ENCODE assay signal across 27 cellular contexts in the genomic region with DNA sequence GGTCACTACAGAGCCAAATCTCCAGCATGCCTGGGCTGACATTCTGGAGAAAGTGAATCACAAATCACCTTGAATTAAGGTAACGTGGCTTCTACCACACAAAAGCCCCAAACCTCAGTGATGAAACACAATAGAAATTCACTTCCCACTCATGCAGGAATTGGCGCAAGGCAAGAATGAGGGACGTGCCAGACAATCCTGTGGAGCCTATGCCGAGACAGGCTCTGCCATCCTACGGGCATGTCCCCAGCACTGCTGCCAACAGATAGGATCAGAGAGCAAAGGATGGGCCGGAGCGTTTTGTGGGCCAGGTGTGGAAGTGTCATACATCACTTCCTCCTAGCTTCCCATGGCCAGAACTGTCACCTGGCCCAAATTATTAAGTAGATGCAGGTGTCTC.
DNase-seq lines count a peak whose midpoint lies in the region; ATAC-seq, FAIRE-seq and TF ChIP-seq lines count a peak whose summit lies in the region.
"Had no signal": no experiment of that assay in that cellular context is flagged by ENCODE, and none has a peak within 500 bp of the region (broad histone marks: within the 10 kb centered on the region; RNA-seq: fewer than 3 reads in every experiment).

No MANE protein-coding gene starts in this region.

- dilution Hi-C loops in keratinocyte (cut with MboI; ENCODE audit: extremely low pct_ligation_motif_present, low sequenced_read_pairs), result no loop called here

- H3K4me3 ChIP-seq in keratinocyte (ENCODE audit: control insufficient read depth in 2 of 3, extremely low read depth in 1 of 3, insufficient read depth in 2 of 3, low read depth in 1 of 3, low read length in 3 of 3), result no peak overlapping the region
- H3K4me3 ChIP-seq: colonic mucosa, GM23248, left ventricle myocardium inferior, mucosa of descending colon, Peyer's patch had no signal

- DNase-seq in activated T-cell treated with anti-CD3 and anti-CD28 coated beads, Interleukin-2, amount 50 U/mL, for 72 hours, result no peak
- DNase-seq in activated T-cell treated with anti-CD3 and anti-CD28 coated beads, Interleukin-2, amount 50 U/mL, for 1 hour, result no peak
- DNase-seq in keratinocyte (ENCODE audit: low read depth, low spot score) (peak; percentile 55), NCI-H226 (no peak), DMS 273 (lab: John Stamatoyannopoulos, UW; ENCODE audit: unreplicated experiment) (no peak), NCI-H2227 treated with DMSO at 0.1 percent for 48 hours (lab: John Stamatoyannopoulos, UW) (no peak)
- DNase-seq in stimulated activated naive B cell treated with anti-CD40 and anti-IgM and Interleukin-4, amounts not matched to agents 10 μg/mL and 1 μg/mL and 100 μg/mL, for 72 hours, result no peak
- DNase-seq: activated CD4-positive, alpha-beta T cell treated with anti-CD3 and anti-CD28 coated beads for 4 hours; colonic mucosa; COR-L47; effector memory CD8-positive, alpha-beta T cell; GM23248; head of caudate nucleus; immature natural killer cell; left ventricle myocardium inferior; mucosa of descending colon; NCI-H1105 treated with DMSO at 0.1 percent for 48 hours; NCI-H510A; NK-92 treated with Interleukin-12 subunit alpha and Interleukin-12 subunit beta, amount 100 ng/mL, for 24 hours; nucleus accumbens; Peyer's patch; stimulated activated CD4-positive, alpha-beta T cell treated with anti-CD3 and anti-CD28 coated beads, Interleukin-12 subunit alpha, Interleukin-12 subunit beta, amount 100 ng/mL, for 4 hours; stimulated activated CD4-positive, alpha-beta T cell treated with anti-CD3 and anti-CD28 coated beads, Interleukin-4, amount 100 ng/mL, for 4 hours; T-helper 1 cell had no signal

- H3K27ac Mint-ChIP-seq in activated T-cell treated with anti-CD3 and anti-CD28 coated beads, Interleukin-2, amount 50 U/mL, for 72 hours, result peak overlapping the region; percentile 63
- H3K27ac Mint-ChIP-seq in activated T-helper 17 cell treated with anti-CD3 and anti-CD28 coated beads, Interleukin-2, amount 50 U/mL, for 72 hours, result peak overlapping the region; percentile 52
- peak overlapping the region; percentile 20 for H3K27ac Mint-ChIP-seq in stimulated activated naive B cell treated with anti-CD40 and anti-IgM and Interleukin-4, amounts not matched to agents 10 μg/mL and 1 μg/mL and 100 μg/mL, for 72 hours
- H3K27ac Mint-ChIP-seq: brain, type B pancreatic cell had no signal

- H3K36me3 Mint-ChIP-seq in activated T-cell treated with anti-CD3 and anti-CD28 coated beads, Interleukin-2, amount 50 U/mL, for 72 hours (ENCODE audit: insufficient read depth in 2 of 2), result no peaks in the 10 kb centered on the region
- no peaks in the 10 kb centered on the region for H3K36me3 Mint-ChIP-seq in activated T-helper 17 cell treated with anti-CD3 and anti-CD28 coated beads, Interleukin-2, amount 50 U/mL, for 72 hours (ENCODE audit: low read depth)
- H3K36me3 Mint-ChIP-seq in stimulated activated naive B cell treated with anti-CD40 and anti-IgM and Interleukin-4, amounts not matched to agents 10 μg/mL and 1 μg/mL and 100 μg/mL, for 72 hours, result peaks cover 5 to 6% of the 10 kb centered on the region in 2 donors
- H3K36me3 Mint-ChIP-seq: brain, immature natural killer cell, type B pancreatic cell had no signal

- no peak overlapping the region for H3K9ac ChIP-seq in keratinocyte (ENCODE audit: control insufficient read depth, extremely low read depth, insufficient read depth, low read length)
- H3K9ac ChIP-seq: GM23248 had no signal

- H3K27me3 ChIP-seq in keratinocyte (ENCODE audit: control insufficient read depth, extremely low read depth, insufficient read depth, low read length), result no peaks in the 10 kb centered on the region
- H3K27me3 ChIP-seq: colonic mucosa, Peyer's patch had no signal

- H3K4me2 ChIP-seq in keratinocyte (ENCODE audit: control insufficient read depth, extremely low read depth, insufficient read depth, low read depth, low read length), result peak overlapping the region; percentile 17

- H3K36me3 ChIP-seq in keratinocyte (ENCODE audit: control insufficient read depth in 2 of 2, extremely low read depth in 1 of 2, insufficient read depth in 2 of 2, low read length in 2 of 2), result no peaks in the 10 kb centered on the region
- H3K36me3 ChIP-seq: colonic mucosa, left ventricle myocardium inferior, Peyer's patch had no signal

- H3K9me1 ChIP-seq in keratinocyte (ENCODE audit: control insufficient read depth, extremely low read depth, insufficient read depth, low read length), result no peaks in the 10 kb centered on the region

- peaks cover 18% of the 10 kb centered on the region for H3K4me1 ChIP-seq in keratinocyte (ENCODE audit: control insufficient read depth, extremely low read depth, insufficient read depth, low read length)
- H3K4me1 ChIP-seq: colonic mucosa had no signal

- no peak overlapping the region for H3K27ac ChIP-seq in keratinocyte (ENCODE audit: control insufficient read depth, insufficient read depth, low read length)
- H3K27ac ChIP-seq: GM23248, Peyer's patch had no signal

- H3K27me3 Mint-ChIP-seq in activated T-cell treated with anti-CD3 and anti-CD28 coated beads, Interleukin-2, amount 50 U/mL, for 72 hours (ENCODE audit: low read depth), result peaks cover 6% of the 10 kb centered on the region
- no peaks in the 10 kb centered on the region for H3K27me3 Mint-ChIP-seq in activated T-helper 17 cell treated with anti-CD3 and anti-CD28 coated beads, Interleukin-2, amount 50 U/mL, for 72 hours
- no peaks in the 10 kb centered on the region for H3K27me3 Mint-ChIP-seq in stimulated activated naive B cell treated with anti-CD40 and anti-IgM and Interleukin-4, amounts not matched to agents 10 μg/mL and 1 μg/mL and 100 μg/mL, for 72 hours
- H3K27me3 Mint-ChIP-seq: effector memory CD8-positive, alpha-beta T cell; type B pancreatic cell had no signal

- H3K9me3 Mint-ChIP-seq in activated T-cell treated with anti-CD3 and anti-CD28 coated beads, Interleukin-2, amount 50 U/mL, for 72 hours, result peaks cover 0 to 2% of the 10 kb centered on the region in 2 donors
- H3K9me3 Mint-ChIP-seq in activated T-helper 17 cell treated with anti-CD3 and anti-CD28 coated beads, Interleukin-2, amount 50 U/mL, for 72 hours, result peaks cover 4% of the 10 kb centered on the region
- peaks cover 6 to 7% of the 10 kb centered on the region in 2 donors for H3K9me3 Mint-ChIP-seq in stimulated activated naive B cell treated with anti-CD40 and anti-IgM and Interleukin-4, amounts not matched to agents 10 μg/mL and 1 μg/mL and 100 μg/mL, for 72 hours
- H3K9me3 Mint-ChIP-seq: effector memory CD8-positive, alpha-beta T cell; immature natural killer cell; type B pancreatic cell had no signal

- H3K79me2 ChIP-seq in keratinocyte (ENCODE audit: control insufficient read depth, insufficient read depth, low read length), result no peaks in the 10 kb centered on the region

- H3K4me3 Mint-ChIP-seq in activated T-cell treated with anti-CD3 and anti-CD28 coated beads, Interleukin-2, amount 50 U/mL, for 72 hours, result no peak overlapping the region
- no peak overlapping the region for H3K4me3 Mint-ChIP-seq in activated T-helper 17 cell treated with anti-CD3 and anti-CD28 coated beads, Interleukin-2, amount 50 U/mL, for 72 hours
- no peak overlapping the region for H3K4me3 Mint-ChIP-seq in stimulated activated naive B cell treated with anti-CD40 and anti-IgM and Interleukin-4, amounts not matched to agents 10 μg/mL and 1 μg/mL and 100 μg/mL, for 72 hours
- H3K4me3 Mint-ChIP-seq: brain; effector memory CD8-positive, alpha-beta T cell; immature natural killer cell; type B pancreatic cell had no signal

- peak overlapping the region; percentile 58 for H2AFZ ChIP-seq in keratinocyte (ENCODE audit: control insufficient read depth, low read length)

- FAIRE-seq in keratinocyte (lab: Jason Lieb, UNC), result peak; percentile 63

- no peak for TF ChIP-seq CTCF in keratinocyte (optimal IDR thresholded peaks at IDR 0.05 in 1 of 3, IDR thresholded peaks at IDR 0.05 in 1 of 3, conservative IDR thresholded peaks at IDR 0.05 in 1 of 3; ENCODE audit: extremely low read depth in 1 of 3, insufficient read depth in 2 of 3, low read length in 3 of 3)

- H3K4me1 Mint-ChIP-seq in activated T-cell treated with anti-CD3 and anti-CD28 coated beads, Interleukin-2, amount 50 U/mL, for 72 hours (ENCODE audit: low read depth), result peaks cover 22% of the 10 kb centered on the region
- H3K4me1 Mint-ChIP-seq in activated T-helper 17 cell treated with anti-CD3 and anti-CD28 coated beads, Interleukin-2, amount 50 U/mL, for 72 hours, result no peaks in the 10 kb centered on the region
- H3K4me1 Mint-ChIP-seq in stimulated activated naive B cell treated with anti-CD40 and anti-IgM and Interleukin-4, amounts not matched to agents 10 μg/mL and 1 μg/mL and 100 μg/mL, for 72 hours, result peaks cover 28 to 39% of the 10 kb centered on the region in 2 donors

- H3K9me3 ChIP-seq in keratinocyte (ENCODE audit: control insufficient read depth, low read depth, low read length), result no peaks in the 10 kb centered on the region
- H3K9me3 ChIP-seq: colonic mucosa, mucosa of descending colon, Peyer's patch had no signal

- ATAC-seq in activated T-cell treated with anti-CD3 and anti-CD28 coated beads, Interleukin-2, amount 50 U/mL, for 72 hours (replicated peaks in 1 of 2), result peak; percentile 11 to 18
- ATAC-seq in activated T-helper 17 cell treated with anti-CD3 and anti-CD28 coated beads, Interleukin-2, amount 50 U/mL, for 72 hours (replicated peaks), result peak; percentile 21
- no peak for ATAC-seq in stimulated activated naive B cell treated with anti-CD40 and anti-IgM and Interleukin-4, amounts not matched to agents 10 μg/mL and 1 μg/mL and 100 μg/mL, for 72 hours (replicated peaks)
- ATAC-seq: effector memory CD8-positive, alpha-beta T cell; mucosa of descending colon had no signal

- H4K20me1 ChIP-seq in keratinocyte (ENCODE audit: control insufficient read depth, extremely low read depth, insufficient read depth, low read length), result no peaks in the 10 kb centered on the region

Comparison
In these comparisons a context has a peak if more than half of its experiments do, and no peak if none do; other contexts are left out.
1. ATAC-seq: peak in activated T-cell treated with anti-CD3 and anti-CD28 coated beads, Interleukin-2, amount 50 U/mL, for 72 hours (2 of 2) and activated T-helper 17 cell treated with anti-CD3 and anti-CD28 coated beads, Interleukin-2, amount 50 U/mL, for 72 hours (single experiment); none in stimulated activated naive B cell treated with anti-CD40 and anti-IgM and Interleukin-4, amounts not matched to agents 10 μg/mL and 1 μg/mL and 100 μg/mL, for 72 hours (0 of 2).
2. Peak in every context shown above with its lines, with median percentiles within 50 percentile points of each other: H3K27ac Mint-ChIP-seq.